ENCODE assay signal across 1 cellular context in the genomic region with DNA sequence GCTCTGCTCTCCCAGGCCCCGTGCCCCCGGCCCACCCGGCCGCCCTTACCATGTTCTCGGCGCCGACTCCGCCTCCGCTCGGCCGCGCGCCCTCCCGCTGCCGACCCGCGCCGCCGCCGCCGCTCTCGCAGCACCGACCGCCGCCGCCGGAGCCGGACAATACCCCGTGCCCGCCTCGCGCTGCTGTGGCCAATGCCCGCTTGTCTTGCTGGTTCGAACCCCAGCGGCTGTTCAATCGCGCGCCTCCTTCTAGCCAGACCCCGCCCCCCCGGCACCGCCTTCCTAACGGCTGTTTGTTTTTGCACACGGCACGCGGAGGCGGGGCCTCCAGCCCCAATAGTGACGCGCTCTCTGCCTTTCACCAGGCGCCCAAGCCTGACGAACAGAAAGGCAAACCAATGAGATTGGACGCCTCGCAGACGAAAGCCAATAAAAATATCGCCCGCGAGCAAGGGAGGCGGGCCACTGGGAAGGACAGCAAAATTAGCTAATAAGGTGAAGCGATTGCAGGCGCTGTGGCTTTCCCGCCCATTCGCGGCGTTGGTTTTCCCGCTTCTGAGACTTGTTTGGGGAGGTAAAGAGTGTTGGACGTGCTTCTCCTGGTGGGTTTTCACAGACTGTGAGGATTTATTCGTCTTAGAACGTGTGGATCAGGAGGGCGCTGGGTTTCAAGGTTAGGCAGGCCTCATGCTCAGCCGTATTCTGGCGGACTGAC.
TF ChIP-seq lines count a peak whose summit lies in the region.

A gene (minus strand): TSS at position 168 of the 715 bp plus-strand sequence. CDS start 116 bp downstream, at position 52.

TF ChIP-seq in HEK293, 187 proteins besides CTCF, POLR2A, EP300 and RAD21 (continued from another document and continues in another):
- TF ChIP-seq ZNF670 (tag by site-specific recombination; IDR thresholded peaks at IDR 0.05; ENCODE audit: low read depth) (no peak), KLF8 (tag by site-specific recombination; IDR thresholded peaks at IDR 0.05) (peak; percentile 58), YY1 (tag by site-specific recombination; IDR thresholded peaks at IDR 0.05) (no peak), ZNF394 (tag by site-specific recombination; IDR thresholded peaks at IDR 0.05; ENCODE audit: borderline replicate concordance) (no peak), ZBTB17 (tag by site-specific recombination; IDR thresholded peaks at IDR 0.05) (peak; percentile 81), FEZF1 (tag by site-specific recombination; IDR thresholded peaks at IDR 0.05) (peak; percentile 28; the same call in 1 of the 2 replicates), EGR2 (tag by site-specific recombination; IDR thresholded peaks at IDR 0.05; ENCODE audit: low read depth) (no peak), ZNF23 (tag by site-specific recombination; IDR thresholded peaks at IDR 0.05; ENCODE audit: borderline replicate concordance) (no peak), YY2 (tag by site-specific recombination; IDR thresholded peaks at IDR 0.05) (no peak; the same call in 1 of the 2 replicates), ZNF202 (tag by site-specific recombination; IDR thresholded peaks at IDR 0.05; ENCODE audit: borderline replicate concordance) (no peak), ZNF354C (tag by site-specific recombination; IDR thresholded peaks at IDR 0.05; ENCODE audit: borderline replicate concordance, low read depth) (no peak), ZNF660 (tag by site-specific recombination; IDR thresholded peaks at IDR 0.05) (peak; percentile 61), ZNF48 (tag by site-specific recombination; IDR thresholded peaks at IDR 0.05) (no peak), ZNF837 (tag by site-specific recombination; IDR thresholded peaks at IDR 0.05) (no peak), ZNF311 (tag by site-specific recombination; IDR thresholded peaks at IDR 0.05; ENCODE audit: borderline replicate concordance) (no peak), ZIC2 (tag by site-specific recombination; IDR thresholded peaks at IDR 0.05) (0 out of 2 replicates have a peak, but pooled peaks have one; percentile 7), ZFP69B (tag by site-specific recombination; IDR thresholded peaks at IDR 0.05) (no peak), ZNF544 (tag by site-specific recombination; IDR thresholded peaks at IDR 0.05) (no peak)
- TF ChIP-seq, protein P1, sequence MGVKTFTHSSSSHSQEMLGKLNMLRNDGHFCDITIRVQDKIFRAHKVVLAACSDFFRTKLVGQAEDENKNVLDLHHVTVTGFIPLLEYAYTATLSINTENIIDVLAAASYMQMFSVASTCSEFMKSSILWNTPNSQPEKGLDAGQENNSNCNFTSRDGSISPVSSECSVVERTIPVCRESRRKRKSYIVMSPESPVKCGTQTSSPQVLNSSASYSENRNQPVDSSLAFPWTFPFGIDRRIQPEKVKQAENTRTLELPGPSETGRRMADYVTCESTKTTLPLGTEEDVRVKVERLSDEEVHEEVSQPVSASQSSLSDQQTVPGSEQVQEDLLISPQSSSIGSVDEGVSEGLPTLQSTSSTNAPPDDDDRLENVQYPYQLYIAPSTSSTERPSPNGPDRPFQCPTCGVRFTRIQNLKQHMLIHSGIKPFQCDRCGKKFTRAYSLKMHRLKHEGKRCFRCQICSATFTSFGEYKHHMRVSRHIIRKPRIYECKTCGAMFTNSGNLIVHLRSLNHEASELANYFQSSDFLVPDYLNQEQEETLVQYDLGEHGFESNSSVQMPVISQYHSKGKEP (tag by site-specific recombination; IDR thresholded peaks at IDR 0.05), result no peak
- TF ChIP-seq, protein P2, sequence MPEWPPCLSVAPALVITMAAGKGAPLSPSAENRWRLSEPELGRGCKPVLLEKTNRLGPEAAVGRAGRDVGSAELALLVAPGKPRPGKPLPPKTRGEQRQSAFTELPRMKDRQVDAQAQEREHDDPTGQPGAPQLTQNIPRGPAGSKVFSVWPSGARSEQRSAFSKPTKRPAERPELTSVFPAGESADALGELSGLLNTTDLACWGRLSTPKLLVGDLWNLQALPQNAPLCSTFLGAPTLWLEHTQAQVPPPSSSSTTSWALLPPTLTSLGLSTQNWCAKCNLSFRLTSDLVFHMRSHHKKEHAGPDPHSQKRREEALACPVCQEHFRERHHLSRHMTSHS (tag by site-specific recombination; IDR thresholded peaks at IDR 0.05), result no peak
- TF ChIP-seq, protein P3, sequence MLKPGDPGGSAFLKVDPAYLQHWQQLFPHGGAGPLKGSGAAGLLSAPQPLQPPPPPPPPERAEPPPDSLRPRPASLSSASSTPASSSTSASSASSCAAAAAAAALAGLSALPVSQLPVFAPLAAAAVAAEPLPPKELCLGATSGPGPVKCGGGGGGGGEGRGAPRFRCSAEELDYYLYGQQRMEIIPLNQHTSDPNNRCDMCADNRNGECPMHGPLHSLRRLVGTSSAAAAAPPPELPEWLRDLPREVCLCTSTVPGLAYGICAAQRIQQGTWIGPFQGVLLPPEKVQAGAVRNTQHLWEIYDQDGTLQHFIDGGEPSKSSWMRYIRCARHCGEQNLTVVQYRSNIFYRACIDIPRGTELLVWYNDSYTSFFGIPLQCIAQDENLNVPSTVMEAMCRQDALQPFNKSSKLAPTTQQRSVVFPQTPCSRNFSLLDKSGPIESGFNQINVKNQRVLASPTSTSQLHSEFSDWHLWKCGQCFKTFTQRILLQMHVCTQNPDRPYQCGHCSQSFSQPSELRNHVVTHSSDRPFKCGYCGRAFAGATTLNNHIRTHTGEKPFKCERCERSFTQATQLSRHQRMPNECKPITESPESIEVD (tag by site-specific recombination; IDR thresholded peaks at IDR 0.05), result no peak
- TF ChIP-seq, protein P4, sequence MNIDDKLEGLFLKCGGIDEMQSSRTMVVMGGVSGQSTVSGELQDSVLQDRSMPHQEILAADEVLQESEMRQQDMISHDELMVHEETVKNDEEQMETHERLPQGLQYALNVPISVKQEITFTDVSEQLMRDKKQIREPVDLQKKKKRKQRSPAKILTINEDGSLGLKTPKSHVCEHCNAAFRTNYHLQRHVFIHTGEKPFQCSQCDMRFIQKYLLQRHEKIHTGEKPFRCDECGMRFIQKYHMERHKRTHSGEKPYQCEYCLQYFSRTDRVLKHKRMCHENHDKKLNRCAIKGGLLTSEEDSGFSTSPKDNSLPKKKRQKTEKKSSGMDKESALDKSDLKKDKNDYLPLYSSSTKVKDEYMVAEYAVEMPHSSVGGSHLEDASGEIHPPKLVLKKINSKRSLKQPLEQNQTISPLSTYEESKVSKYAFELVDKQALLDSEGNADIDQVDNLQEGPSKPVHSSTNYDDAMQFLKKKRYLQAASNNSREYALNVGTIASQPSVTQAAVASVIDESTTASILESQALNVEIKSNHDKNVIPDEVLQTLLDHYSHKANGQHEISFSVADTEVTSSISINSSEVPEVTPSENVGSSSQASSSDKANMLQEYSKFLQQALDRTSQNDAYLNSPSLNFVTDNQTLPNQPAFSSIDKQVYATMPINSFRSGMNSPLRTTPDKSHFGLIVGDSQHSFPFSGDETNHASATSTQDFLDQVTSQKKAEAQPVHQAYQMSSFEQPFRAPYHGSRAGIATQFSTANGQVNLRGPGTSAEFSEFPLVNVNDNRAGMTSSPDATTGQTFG (tag by site-specific recombination; IDR thresholded peaks at IDR 0.05; ENCODE audit: borderline replicate concordance), result no peak
- TF ChIP-seq, protein P5, sequence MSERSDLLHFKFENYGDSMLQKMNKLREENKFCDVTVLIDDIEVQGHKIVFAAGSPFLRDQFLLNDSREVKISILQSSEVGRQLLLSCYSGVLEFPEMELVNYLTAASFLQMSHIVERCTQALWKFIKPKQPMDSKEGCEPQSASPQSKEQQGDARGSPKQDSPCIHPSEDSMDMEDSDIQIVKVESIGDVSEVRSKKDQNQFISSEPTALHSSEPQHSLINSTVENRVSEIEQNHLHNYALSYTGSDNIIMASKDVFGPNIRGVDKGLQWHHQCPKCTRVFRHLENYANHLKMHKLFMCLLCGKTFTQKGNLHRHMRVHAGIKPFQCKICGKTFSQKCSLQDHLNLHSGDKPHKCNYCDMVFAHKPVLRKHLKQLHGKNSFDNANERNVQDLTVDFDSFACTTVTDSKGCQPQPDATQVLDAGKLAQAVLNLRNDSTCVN (tag by site-specific recombination; optimal IDR thresholded peaks at IDR 0.05), result peak; percentile 85
- TF ChIP-seq, protein P6, sequence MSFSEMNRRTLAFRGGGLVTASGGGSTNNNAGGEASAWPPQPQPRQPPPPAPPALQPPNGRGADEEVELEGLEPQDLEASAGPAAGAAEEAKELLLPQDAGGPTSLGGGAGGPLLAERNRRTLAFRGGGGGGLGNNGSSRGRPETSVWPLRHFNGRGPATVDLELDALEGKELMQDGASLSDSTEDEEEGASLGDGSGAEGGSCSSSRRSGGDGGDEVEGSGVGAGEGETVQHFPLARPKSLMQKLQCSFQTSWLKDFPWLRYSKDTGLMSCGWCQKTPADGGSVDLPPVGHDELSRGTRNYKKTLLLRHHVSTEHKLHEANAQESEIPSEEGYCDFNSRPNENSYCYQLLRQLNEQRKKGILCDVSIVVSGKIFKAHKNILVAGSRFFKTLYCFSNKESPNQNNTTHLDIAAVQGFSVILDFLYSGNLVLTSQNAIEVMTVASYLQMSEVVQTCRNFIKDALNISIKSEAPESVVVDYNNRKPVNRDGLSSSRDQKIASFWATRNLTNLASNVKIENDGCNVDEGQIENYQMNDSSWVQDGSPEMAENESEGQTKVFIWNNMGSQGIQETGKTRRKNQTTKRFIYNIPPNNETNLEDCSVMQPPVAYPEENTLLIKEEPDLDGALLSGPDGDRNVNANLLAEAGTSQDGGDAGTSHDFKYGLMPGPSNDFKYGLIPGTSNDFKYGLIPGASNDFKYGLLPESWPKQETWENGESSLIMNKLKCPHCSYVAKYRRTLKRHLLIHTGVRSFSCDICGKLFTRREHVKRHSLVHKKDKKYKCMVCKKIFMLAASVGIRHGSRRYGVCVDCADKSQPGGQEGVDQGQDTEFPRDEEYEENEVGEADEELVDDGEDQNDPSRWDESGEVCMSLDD (tag by site-specific recombination; IDR thresholded peaks at IDR 0.05), result no peak
- TF ChIP-seq, protein P7, sequence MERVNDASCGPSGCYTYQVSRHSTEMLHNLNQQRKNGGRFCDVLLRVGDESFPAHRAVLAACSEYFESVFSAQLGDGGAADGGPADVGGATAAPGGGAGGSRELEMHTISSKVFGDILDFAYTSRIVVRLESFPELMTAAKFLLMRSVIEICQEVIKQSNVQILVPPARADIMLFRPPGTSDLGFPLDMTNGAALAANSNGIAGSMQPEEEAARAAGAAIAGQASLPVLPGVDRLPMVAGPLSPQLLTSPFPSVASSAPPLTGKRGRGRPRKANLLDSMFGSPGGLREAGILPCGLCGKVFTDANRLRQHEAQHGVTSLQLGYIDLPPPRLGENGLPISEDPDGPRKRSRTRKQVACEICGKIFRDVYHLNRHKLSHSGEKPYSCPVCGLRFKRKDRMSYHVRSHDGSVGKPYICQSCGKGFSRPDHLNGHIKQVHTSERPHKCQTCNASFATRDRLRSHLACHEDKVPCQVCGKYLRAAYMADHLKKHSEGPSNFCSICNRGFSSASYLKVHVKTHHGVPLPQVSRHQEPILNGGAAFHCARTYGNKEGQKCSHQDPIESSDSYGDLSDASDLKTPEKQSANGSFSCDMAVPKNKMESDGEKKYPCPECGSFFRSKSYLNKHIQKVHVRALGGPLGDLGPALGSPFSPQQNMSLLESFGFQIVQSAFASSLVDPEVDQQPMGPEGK (tag by site-specific recombination; IDR thresholded peaks at IDR 0.05), result 0 out of 2 replicates have a peak, but pooled peaks have one; percentile 36
- TF ChIP-seq, protein P8, sequence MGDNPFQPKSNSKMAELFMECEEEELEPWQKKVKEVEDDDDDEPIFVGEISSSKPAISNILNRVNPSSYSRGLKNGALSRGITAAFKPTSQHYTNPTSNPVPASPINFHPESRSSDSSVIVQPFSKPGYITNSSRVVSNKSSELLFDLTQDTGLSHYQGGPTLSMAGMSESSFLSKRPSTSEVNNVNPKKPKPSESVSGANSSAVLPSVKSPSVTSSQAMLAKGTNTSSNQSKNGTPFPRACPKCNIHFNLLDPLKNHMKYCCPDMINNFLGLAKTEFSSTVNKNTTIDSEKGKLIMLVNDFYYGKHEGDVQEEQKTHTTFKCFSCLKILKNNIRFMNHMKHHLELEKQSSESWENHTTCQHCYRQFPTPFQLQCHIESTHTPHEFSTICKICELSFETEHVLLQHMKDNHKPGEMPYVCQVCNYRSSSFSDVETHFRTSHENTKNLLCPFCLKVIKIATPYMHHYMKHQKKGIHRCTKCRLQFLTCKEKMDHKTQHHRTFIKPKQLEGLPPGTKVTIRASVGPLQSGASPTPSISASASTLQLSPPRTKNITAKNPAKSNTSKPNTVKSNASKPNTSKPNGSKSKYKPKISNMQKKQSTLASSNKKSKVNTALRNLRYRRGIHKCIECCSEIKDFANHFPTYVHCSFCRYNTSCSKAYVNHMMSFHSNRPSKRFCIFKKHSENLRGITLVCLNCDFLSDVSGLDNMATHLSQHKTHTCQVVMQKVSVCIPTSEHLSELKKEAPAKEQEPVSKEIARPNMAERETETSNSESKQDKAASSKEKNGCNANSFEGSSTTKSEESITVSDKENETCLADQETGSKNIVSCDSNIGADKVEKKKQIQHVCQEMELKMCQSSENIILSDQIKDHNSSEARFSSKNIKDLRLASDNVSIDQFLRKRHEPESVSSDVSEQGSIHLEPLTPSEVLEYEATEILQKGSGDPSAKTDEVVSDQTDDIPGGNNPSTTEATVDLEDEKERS (tag by site-specific recombination; IDR thresholded peaks at IDR 0.05), result no peak
- TF ChIP-seq, protein P9, sequence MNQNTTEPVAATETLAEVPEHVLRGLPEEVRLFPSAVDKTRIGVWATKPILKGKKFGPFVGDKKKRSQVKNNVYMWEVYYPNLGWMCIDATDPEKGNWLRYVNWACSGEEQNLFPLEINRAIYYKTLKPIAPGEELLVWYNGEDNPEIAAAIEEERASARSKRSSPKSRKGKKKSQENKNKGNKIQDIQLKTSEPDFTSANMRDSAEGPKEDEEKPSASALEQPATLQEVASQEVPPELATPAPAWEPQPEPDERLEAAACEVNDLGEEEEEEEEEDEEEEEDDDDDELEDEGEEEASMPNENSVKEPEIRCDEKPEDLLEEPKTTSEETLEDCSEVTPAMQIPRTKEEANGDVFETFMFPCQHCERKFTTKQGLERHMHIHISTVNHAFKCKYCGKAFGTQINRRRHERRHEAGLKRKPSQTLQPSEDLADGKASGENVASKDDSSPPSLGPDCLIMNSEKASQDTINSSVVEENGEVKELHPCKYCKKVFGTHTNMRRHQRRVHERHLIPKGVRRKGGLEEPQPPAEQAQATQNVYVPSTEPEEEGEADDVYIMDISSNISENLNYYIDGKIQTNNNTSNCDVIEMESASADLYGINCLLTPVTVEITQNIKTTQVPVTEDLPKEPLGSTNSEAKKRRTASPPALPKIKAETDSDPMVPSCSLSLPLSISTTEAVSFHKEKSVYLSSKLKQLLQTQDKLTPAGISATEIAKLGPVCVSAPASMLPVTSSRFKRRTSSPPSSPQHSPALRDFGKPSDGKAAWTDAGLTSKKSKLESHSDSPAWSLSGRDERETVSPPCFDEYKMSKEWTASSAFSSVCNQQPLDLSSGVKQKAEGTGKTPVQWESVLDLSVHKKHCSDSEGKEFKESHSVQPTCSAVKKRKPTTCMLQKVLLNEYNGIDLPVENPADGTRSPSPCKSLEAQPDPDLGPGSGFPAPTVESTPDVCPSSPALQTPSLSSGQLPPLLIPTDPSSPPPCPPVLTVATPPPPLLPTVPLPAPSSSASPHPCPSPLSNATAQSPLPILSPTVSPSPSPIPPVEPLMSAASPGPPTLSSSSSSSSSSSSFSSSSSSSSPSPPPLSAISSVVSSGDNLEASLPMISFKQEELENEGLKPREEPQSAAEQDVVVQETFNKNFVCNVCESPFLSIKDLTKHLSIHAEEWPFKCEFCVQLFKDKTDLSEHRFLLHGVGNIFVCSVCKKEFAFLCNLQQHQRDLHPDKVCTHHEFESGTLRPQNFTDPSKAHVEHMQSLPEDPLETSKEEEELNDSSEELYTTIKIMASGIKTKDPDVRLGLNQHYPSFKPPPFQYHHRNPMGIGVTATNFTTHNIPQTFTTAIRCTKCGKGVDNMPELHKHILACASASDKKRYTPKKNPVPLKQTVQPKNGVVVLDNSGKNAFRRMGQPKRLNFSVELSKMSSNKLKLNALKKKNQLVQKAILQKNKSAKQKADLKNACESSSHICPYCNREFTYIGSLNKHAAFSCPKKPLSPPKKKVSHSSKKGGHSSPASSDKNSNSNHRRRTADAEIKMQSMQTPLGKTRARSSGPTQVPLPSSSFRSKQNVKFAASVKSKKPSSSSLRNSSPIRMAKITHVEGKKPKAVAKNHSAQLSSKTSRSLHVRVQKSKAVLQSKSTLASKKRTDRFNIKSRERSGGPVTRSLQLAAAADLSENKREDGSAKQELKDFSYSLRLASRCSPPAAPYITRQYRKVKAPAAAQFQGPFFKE (tag by site-specific recombination; IDR thresholded peaks at IDR 0.05; ENCODE audit: borderline replicate concordance), result no peak
